ENCODE assay signal across 10 cellular contexts in genomic region chr6:89239338-89239737, GRCh38. TPM values are rescaled to one million over a fixed set of nuclear protein-coding genes. Genes with fewer than 3 reads are reported as not detected.
DNase-seq lines count a peak whose midpoint lies in the region; TF ChIP-seq lines count a peak whose summit lies in the region.
"Had no signal": no experiment of that assay in that cellular context is flagged by ENCODE, and none has a peak within 500 bp of the region (broad histone marks: within the 10 kb centered on the region; RNA-seq: fewer than 3 reads in every experiment).

No MANE protein-coding gene starts in this region.

- TF ChIP-seq CTCF in mammary epithelial cell (conservative IDR thresholded peaks at IDR 0.05 in 1 of 2, IDR thresholded peaks at IDR 0.05 in 1 of 2; ENCODE audit: extremely low read depth in 1 of 2, insufficient read depth in 1 of 2, low read depth in 1 of 2, low read length in 2 of 2) (peak; percentile 34 to 44), tibial artery (IDR thresholded peaks at IDR 0.05) (no peak), RWPE1 (conservative IDR thresholded peaks at IDR 0.05; ENCODE audit: low read depth) (no peak)

- no peaks in the 10 kb centered on the region for H3K9me2 ChIP-seq in Karpas-422 (replicated peaks; ENCODE audit: insufficient read depth, low read length)

- H3K9ac ChIP-seq in Karpas-422 (ENCODE audit: low read length) (no peak overlapping the region), mammary epithelial cell (ENCODE audit: insufficient read depth, low read length) (no peak overlapping the region)

- H3K4me1 ChIP-seq in Karpas-422 (ENCODE audit: low read length), result no peaks in the 10 kb centered on the region
- H3K4me1 ChIP-seq in mammary epithelial cell (ENCODE audit: insufficient read depth, low read length), result no peaks in the 10 kb centered on the region
- H3K4me1 ChIP-seq in tibial artery, result no peaks in the 10 kb centered on the region

- no peaks in the 10 kb centered on the region for H3K36me3 ChIP-seq in Karpas-422 (ENCODE audit: insufficient read depth, low read length)
- no peaks in the 10 kb centered on the region for H3K36me3 ChIP-seq in mammary epithelial cell (ENCODE audit: insufficient read depth, low read length)
- no peaks in the 10 kb centered on the region for H3K36me3 ChIP-seq in tibial artery
- H3K36me3 ChIP-seq: neutrophil had no signal

- H3K79me2 ChIP-seq in Karpas-422 (ENCODE audit: low read length) (no peaks in the 10 kb centered on the region), mammary epithelial cell (ENCODE audit: insufficient read depth, low read length) (no peaks in the 10 kb centered on the region)

- intact Hi-C loops in mammary epithelial cell (cut with micrococcal nuclease), result no loop called here
- intact Hi-C loops in tibial artery (cut with DNase I; ENCODE audit: low total_unique reads), result no loop called here

- no peak overlapping the region for H3K4me2 ChIP-seq in Karpas-422 (ENCODE audit: low read depth, low read length, poor library complexity, severe bottlenecking)
- H3K4me2 ChIP-seq in mammary epithelial cell (ENCODE audit: insufficient read depth, low read depth, low read length), result no peak overlapping the region

- H3K27ac ChIP-seq in Karpas-422 (ENCODE audit: low read length) (no peak overlapping the region), mammary epithelial cell (ENCODE audit: insufficient read depth, low read depth, low read length) (no peak overlapping the region), tibial artery (no peak overlapping the region), RWPE1 (no peak overlapping the region)
- H3K27ac ChIP-seq: neutrophil had no signal

- POLR2A ChIA-PET in RWPE1 (lab: Yijun Ruan, JAX; ENCODE audit: low non-redundant PET), result no interaction called here

- in situ Hi-C loops in mammary epithelial cell (cut with MboI; ENCODE audit: low sequenced_read_pairs in 2 of 2), result loop anchor here in 1 of 2 donors (25.0 kb wide), 1 partner anchor 127 kb away; the partner anchor contains the start of gene SRSF12

- no peaks in the 10 kb centered on the region for H3K27me3 ChIP-seq in Karpas-422 (ENCODE audit: low read length)
- H3K27me3 ChIP-seq in mammary epithelial cell (ENCODE audit: insufficient read depth, low read length), result no peaks in the 10 kb centered on the region
- H3K27me3 ChIP-seq in tibial artery, result no peaks in the 10 kb centered on the region
- H3K27me3 ChIP-seq: neutrophil had no signal

- H2AFZ ChIP-seq in Karpas-422 (ENCODE audit: low read length) (no peak overlapping the region), mammary epithelial cell (ENCODE audit: low read depth, low read length) (no peak overlapping the region)

- BruUV-seq in mammary epithelial cell (replicated peaks; lab: Mats Ljungman, UMichigan), result no TSS peak

- CTCF ChIA-PET in mammary epithelial cell (lab: Charles Lee; ENCODE audit: low non-redundant PET) (no interaction called here), RWPE1 (lab: Yijun Ruan, JAX) (no interaction called here)

- H4K20me1 ChIP-seq in Karpas-422 (ENCODE audit: insufficient read depth, low read depth, low read length) (no peaks in the 10 kb centered on the region), mammary epithelial cell (ENCODE audit: insufficient read depth, low read length) (no peaks in the 10 kb centered on the region)

- dilution Hi-C loops in mammary epithelial cell (cut with HindIII; ENCODE audit: low sequenced_read_pairs), result no loop called here

- DNase-seq in activated naive CD4-positive, alpha-beta T cell treated with Interleukin-2 at 50 U/mL for 16 hours, result peak; percentile 15
- no peak for DNase-seq in activated naive CD4-positive, alpha-beta T cell treated with anti-CD3 and anti-CD28 coated beads, Interleukin-2, amount 50 U/mL, for 16 hours
- DNase-seq in Karpas-422 (peak; percentile 48), mammary epithelial cell (no peak), NCI-H2081 treated with DMSO at 0.1 percent for 48 hours (lab: John Stamatoyannopoulos, UW) (no peak), tibial artery (no peak), RWPE1 (ENCODE audit: low spot score) (no peak)
- DNase-seq in stimulated activated CD4-positive, alpha-beta T cell treated with anti-CD3 and anti-CD28 coated beads, Interleukin-2, amount 100 ng/mL, for 48 hours, result peak; percentile 12 to 20

- no peaks in the 10 kb centered on the region for H3K9me3 ChIP-seq in Karpas-422 (ENCODE audit: low read length)
- no peaks in the 10 kb centered on the region for H3K9me3 ChIP-seq in mammary epithelial cell (replicated peaks; ENCODE audit: insufficient read depth, low read length)
- peaks cover 0 to 3% (median 0%) of the 10 kb centered on the region in 3 donors for H3K9me3 ChIP-seq in tibial artery
- H3K9me3 ChIP-seq: neutrophil had no signal

- no peak overlapping the region for H3K4me3 ChIP-seq in Karpas-422 (ENCODE audit: low read length)
- H3K4me3 ChIP-seq in mammary epithelial cell (replicated peaks in 1 of 3; ENCODE audit: insufficient read depth in 1 of 3, low read depth in 2 of 3, low read length in 3 of 3), result no peak overlapping the region
- no peak overlapping the region for H3K4me3 ChIP-seq in tibial artery

- WGBS in mammary epithelial cell (ENCODE audit: low coverage, missing lambda C conversion rate), result 74% methylated on average over 3 of the region's 3 CpGs

RNA-seq across cellular contexts. Expression of gene GABRR1, which starts 22.2 kb away (rescaled TPM):
- total RNA-seq in Karpas-422 (2014; rRNA removed; shearing (Covaris generic); ENCODE audit: low replicate concordance), result not detected in 2 replicates
- not detected for total RNA-seq in mammary epithelial cell
- not detected for polyA plus RNA-seq in mammary epithelial cell
- not detected for polyA minus RNA-seq in mammary epithelial cell
- total RNA-seq: M059J had no signal

Comparison
In these comparisons a context has a peak if more than half of its experiments do, and no peak if none do; other contexts are left out.
1. DNase-seq: peak in activated naive CD4-positive, alpha-beta T cell treated with Interleukin-2 at 50 U/mL for 16 hours (single experiment), Karpas-422 (single experiment) and stimulated activated CD4-positive, alpha-beta T cell treated with anti-CD3 and anti-CD28 coated beads, Interleukin-2, amount 100 ng/mL, for 48 hours (2 of 2); none in activated naive CD4-positive, alpha-beta T cell treated with anti-CD3 and anti-CD28 coated beads, Interleukin-2, amount 50 U/mL, for 16 hours (single experiment), mammary epithelial cell (single experiment), NCI-H2081 treated with DMSO at 0.1 percent for 48 hours (single experiment), tibial artery (0 of 2) and RWPE1 (single experiment).
2. CTCF ChIP-seq: peak in mammary epithelial cell (2 of 2); none in tibial artery (0 of 2) and RWPE1 (single experiment).